Comparison of ENCODE assay signal across 8 cellular contexts in genomic region chr19:40713939-40714338, GRCh38. TPM values are rescaled to one million over a fixed set of nuclear protein-coding genes. Genes with fewer than 3 reads are reported as not detected.
DNase-seq lines count a peak whose midpoint lies in the region; ATAC-seq and TF ChIP-seq lines count a peak whose summit lies in the region.

No MANE protein-coding gene starts in this region.

- peaks cover 2% of the 10 kb centered on the region for H3K36me3 ChIP-seq in GM06990 (ENCODE audit: control insufficient read depth, insufficient read depth, low read length)
- H3K36me3 ChIP-seq in left ventricle myocardium inferior = peaks cover 37% of the 10 kb centered on the region
- peaks cover 4 to 18% (median 16%) of the 10 kb centered on the region in 3 donors for H3K36me3 ChIP-seq in skeletal muscle tissue (ENCODE audit: control insufficient read depth in 3 of 3, insufficient read depth in 3 of 3, low read length in 3 of 3)

- peak overlapping the region; percentile 97 for H3K27ac ChIP-seq in left ventricle myocardium inferior (replicated peaks)
- H3K27ac ChIP-seq in skeletal muscle tissue (ENCODE audit: low read depth, low read length) = peak overlapping the region; percentile 96

- H3K4me3 ChIP-seq in GM06990 (replicated peaks; ENCODE audit: low read depth, low read length) (peak overlapping the region; percentile 82; the same call in 1 of the 2 replicates), left ventricle myocardium inferior (peak overlapping the region; percentile 85), skeletal muscle tissue (ENCODE audit: low read length in 3 of 3) (peak overlapping the region in 1 of 3 donors; percentile 76)

- peaks cover 20% of the 10 kb centered on the region for H3K4me1 Mint-ChIP-seq in WTC11

- H3K9ac ChIP-seq in skeletal muscle tissue (ENCODE audit: low read depth in 1 of 3, low read length in 3 of 3) = peak overlapping the region in 1 of 3 donors; percentile 76

- H3K9me3 ChIP-seq in left ventricle myocardium inferior (replicated peaks) = no peaks in the 10 kb centered on the region
- no peaks in the 10 kb centered on the region for H3K9me3 ChIP-seq in skeletal muscle tissue (ENCODE audit: control insufficient read depth in 3 of 3, low read length in 3 of 3)

- CTCF ChIA-PET in WTC11 (lab: Charles Lee) = interaction anchor here (1.8 to 2.4 kb wide), 2 partner anchors 11 to 93 kb away, joined by 11 to 14 read pairs; no protein-coding TSS in a partner anchor

- peak overlapping the region; percentile 95 for H3K27ac Mint-ChIP-seq in WTC11

- TF ChIP-seq CTCF in GM06990 (IDR thresholded peaks at IDR 0.05; ENCODE audit: insufficient read depth, low read length, poor library complexity, severe bottlenecking) (no peak), WTC11 (IDR thresholded peaks at IDR 0.05) (no peak), left ventricle myocardium inferior (IDR thresholded peaks at IDR 0.05; ENCODE audit: borderline replicate concordance) (no peak)

- H3K36me3 Mint-ChIP-seq in WTC11 = peaks cover 30% of the 10 kb centered on the region

- peak overlapping the region; percentile 98 for H3K4me3 Mint-ChIP-seq in WTC11

- no peak for DNase-seq in GM06990 (ENCODE audit: extremely low read depth, insufficient read length)
- no peak for DNase-seq in WTC11 (ENCODE audit: low spot score)
- no peak for DNase-seq in left ventricle myocardium inferior
- DNase-seq in head of caudate nucleus = no peak
- DNase-seq in central memory CD4-positive, alpha-beta T cell = no peak
- DNase-seq in NCI-H2171 treated with DMSO at 0.1 percent for 48 hours (lab: John Stamatoyannopoulos, UW) = no peak

- no peak for ATAC-seq in WTC11
- no peak for ATAC-seq in GM18517 (IDR thresholded peaks at IDR 0.05; ENCODE audit: unreplicated experiment)

- POLR2A ChIA-PET in WTC11 (lab: Charles Lee) = interaction anchor here (0.8 kb wide), 1 partner anchor 63 kb away, joined by 3 read pairs; no protein-coding TSS in a partner anchor

- H3K4me1 ChIP-seq in left ventricle myocardium inferior = peaks cover 49% of the 10 kb centered on the region
- H3K4me1 ChIP-seq in skeletal muscle tissue (ENCODE audit: control insufficient read depth in 3 of 3, insufficient read depth in 3 of 3, low read length in 3 of 3) = peaks cover 36 to 40% (median 36%) of the 10 kb centered on the region in 3 donors

- H3K9me3 Mint-ChIP-seq in WTC11 = no peaks in the 10 kb centered on the region

- intact Hi-C loops in left ventricle myocardium inferior (cut with micrococcal nuclease) = no loop called here
- intact Hi-C loops in head of caudate nucleus (cut with DNase I) = loop anchor here (2.0 kb wide), 1 partner anchor 37 kb away; the partner anchor contains the start of genes ACTMAP and SNRPA

- no peaks in the 10 kb centered on the region for H3K27me3 ChIP-seq in GM06990 (replicated peaks; ENCODE audit: control insufficient read depth, insufficient read depth, low read length)
- H3K27me3 ChIP-seq in left ventricle myocardium inferior (ENCODE audit: low read depth) = no peaks in the 10 kb centered on the region
- H3K27me3 ChIP-seq in skeletal muscle tissue (ENCODE audit: control insufficient read depth in 3 of 3, insufficient read depth in 3 of 3, low read length in 3 of 3) = no peaks in the 10 kb centered on the region

- H3K27me3 Mint-ChIP-seq in WTC11 (ENCODE audit: low read depth) = no peaks in the 10 kb centered on the region

TF ChIP-seq in WTC11, 78 proteins besides CTCF, POLR2A, EP300 and RAD21:
- TF ChIP-seq RORB (CRISPR knock-in tag; IDR thresholded peaks at IDR 0.05) = no peak
- no peak for TF ChIP-seq FOXJ3 (CRISPR knock-in tag; IDR thresholded peaks at IDR 0.05; ENCODE audit: borderline replicate concordance)
- TF ChIP-seq TCF7 (CRISPR knock-in tag; IDR thresholded peaks at IDR 0.05; ENCODE audit: low read depth) = no peak
- no peak for TF ChIP-seq ZNF263 (CRISPR knock-in tag; IDR thresholded peaks at IDR 0.05; ENCODE audit: low read depth)
- no peak for TF ChIP-seq ATF1 (CRISPR knock-in tag; IDR thresholded peaks at IDR 0.05)
- no peak for TF ChIP-seq ZNF121 (CRISPR knock-in tag; IDR thresholded peaks at IDR 0.05)
- TF ChIP-seq HMGA2 (CRISPR knock-in tag; IDR thresholded peaks at IDR 0.05) = no peak
- no peak for TF ChIP-seq ZNF532 (CRISPR knock-in tag; IDR thresholded peaks at IDR 0.05; ENCODE audit: borderline replicate concordance)

RNA-seq across cellular contexts. Expression of gene COQ8B, which starts 2.7 kb away (rescaled TPM):
- total RNA-seq in WTC11 (2021) (55.6 to 62.9 TPM (median 59.9 TPM) in 3 replicates), left ventricle myocardium inferior (24.0 TPM), skeletal muscle tissue (19.3 TPM)

RNA-seq across cellular contexts. Expression of gene ITPKC, which starts 3.0 kb away (rescaled TPM):
- 10.4 to 13.8 TPM (median 10.6 TPM) in 3 replicates for total RNA-seq in WTC11 (2021)
- 9.8 TPM for total RNA-seq in left ventricle myocardium inferior
- total RNA-seq in skeletal muscle tissue = 6.8 TPM

RNA-seq across cellular contexts. Expression of gene NUMBL, which starts 23.5 kb away (rescaled TPM):
- total RNA-seq in WTC11 (2021) = 30.3 to 38.6 TPM (median 34.9 TPM) in 3 replicates
- 14.7 TPM for total RNA-seq in left ventricle myocardium inferior
- total RNA-seq in skeletal muscle tissue = 9.4 TPM

RNA-seq across cellular contexts. Expression of gene ACTMAP, which starts 36.3 kb away (rescaled TPM):
- total RNA-seq in WTC11 (2021) (29.6 to 42.4 TPM (median 40.2 TPM) in 3 replicates), left ventricle myocardium inferior (7.4 TPM), skeletal muscle tissue (under 0.01 TPM)

RNA-seq across cellular contexts. Expression of gene SNRPA, which starts 37.1 kb away (rescaled TPM):
- total RNA-seq in WTC11 (2021) (215 to 227 TPM (median 218 TPM) in 3 replicates), left ventricle myocardium inferior (27.9 TPM), skeletal muscle tissue (7.8 TPM)
